In genomic region chr13:34346626-34347025, GRCh38 we compare ENCODE assay signal across 16 cellular contexts.
"Had no signal": no experiment of that assay in that cellular context is flagged by ENCODE, and none has a peak within 500 bp of the region (broad histone marks: within the 10 kb centered on the region; RNA-seq: fewer than 3 reads in every experiment).

No MANE protein-coding gene starts in this region.

- ATAC-seq: natural killer cell, psoas muscle, WTC11 had no signal

- H3K36me3 ChIP-seq: adrenal gland had no signal

- H3K4me1 Mint-ChIP-seq: activated CD4-positive, alpha-beta T cell treated with anti-CD3 and anti-CD28 coated beads, Interleukin-2, amount 10 ng/mL, durations not matched to agents 7 days and 5 days; activated naive CD4-positive, alpha-beta T cell treated with anti-CD3 and anti-CD28 coated beads, Interleukin-2, amount 10 ng/mL, durations not matched to agents 7 days and 5 days; immature natural killer cell; natural killer cell had no signal

- H3K27me3 ChIP-seq: adrenal gland, body of pancreas had no signal

- H3K27ac Mint-ChIP-seq: activated CD4-positive, alpha-beta T cell treated with anti-CD3 and anti-CD28 coated beads, Interleukin-2, amount 10 ng/mL, durations not matched to agents 7 days and 5 days; activated naive CD4-positive, alpha-beta T cell treated with anti-CD3 and anti-CD28 coated beads, Interleukin-2, amount 10 ng/mL, durations not matched to agents 7 days and 5 days; activated T-helper 2 cell treated with anti-CD3 and anti-CD28 coated beads, Interferon-gamma antibody, Interleukin-2, Interleukin-4, amounts not matched to agents 10 μg/mL and 5 μg/mL and 100 μg/mL, durations not matched to agents 14 hours and 24 hours and 36 hours; dendritic cell treated with granulocyte-macrophage colony-stimulating factor and Interleukin-4, amounts not matched to agents 40 ng/mL and 50 ng/mL, for 4 days; endodermal cell; immature natural killer cell; natural killer cell; WTC11 had no signal

- H3K9me3 ChIP-seq: adrenal gland, body of pancreas, psoas muscle had no signal

- DNase-seq: activated CD4-positive, alpha-beta T cell treated with anti-CD3 and anti-CD28 coated beads, Interleukin-2, amount 10 ng/mL, durations not matched to agents 7 days and 5 days; activated naive CD4-positive, alpha-beta T cell treated with anti-CD3 and anti-CD28 coated beads, Interleukin-2, amount 10 ng/mL, durations not matched to agents 7 days and 5 days; activated T-cell treated with anti-CD3 and anti-CD28 coated beads for 4 hours; adrenal gland; body of pancreas; endodermal cell; glutamatergic neuron; immature natural killer cell; left cardiac atrium; natural killer cell; psoas muscle; stimulated activated CD4-positive, alpha-beta T cell treated with anti-CD3 and anti-CD28 coated beads, Interleukin-2, amount 100 ng/mL, for 48 hours; stimulated activated naive CD4-positive, alpha-beta T cell treated with Interleukin-2 at 50 U/mL for 16 hours had no signal

- H3K9me3 Mint-ChIP-seq: endodermal cell had no signal

- H3K4me3 Mint-ChIP-seq: activated CD4-positive, alpha-beta T cell treated with anti-CD3 and anti-CD28 coated beads, Interleukin-2, amount 10 ng/mL, durations not matched to agents 7 days and 5 days; activated naive CD4-positive, alpha-beta T cell treated with anti-CD3 and anti-CD28 coated beads, Interleukin-2, amount 10 ng/mL, durations not matched to agents 7 days and 5 days; dendritic cell treated with granulocyte-macrophage colony-stimulating factor and Interleukin-4, amounts not matched to agents 40 ng/mL and 50 ng/mL, for 4 days; endodermal cell; immature natural killer cell; natural killer cell; WTC11 had no signal

- H3K27me3 Mint-ChIP-seq: activated CD4-positive, alpha-beta T cell treated with anti-CD3 and anti-CD28 coated beads, Interleukin-2, amount 10 ng/mL, durations not matched to agents 7 days and 5 days; activated naive CD4-positive, alpha-beta T cell treated with anti-CD3 and anti-CD28 coated beads, Interleukin-2, amount 10 ng/mL, durations not matched to agents 7 days and 5 days; dendritic cell treated with granulocyte-macrophage colony-stimulating factor and Interleukin-4, amounts not matched to agents 40 ng/mL and 50 ng/mL, for 4 days had no signal

- H3K4me1 ChIP-seq: psoas muscle had no signal

- H3K36me3 Mint-ChIP-seq: activated naive CD4-positive, alpha-beta T cell treated with anti-CD3 and anti-CD28 coated beads, Interleukin-2, amount 10 ng/mL, durations not matched to agents 7 days and 5 days; natural killer cell; WTC11 had no signal

- H3K4me3 ChIP-seq: adrenal gland, body of pancreas, psoas muscle had no signal
